25 cellular contexts compared by ENCODE assay signal in the genomic region with DNA sequence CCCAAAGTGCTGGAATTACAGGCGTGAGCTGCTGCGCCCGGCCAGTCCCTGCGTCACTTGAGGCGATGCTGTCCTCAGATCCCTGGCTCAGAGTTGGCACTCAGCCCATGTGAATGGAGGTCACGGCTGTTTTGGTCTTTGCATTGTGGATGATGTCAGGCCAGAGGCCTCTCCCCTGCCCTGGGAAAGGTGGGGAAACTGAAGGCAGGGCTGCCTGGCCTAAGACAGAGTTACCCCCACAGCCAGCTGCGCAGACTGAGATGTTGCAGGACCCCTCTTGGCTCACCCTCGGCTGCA. TPM values are rescaled to one million over a fixed set of nuclear protein-coding genes. Genes with fewer than 3 reads are reported as not detected.
"Had no signal": no experiment of that assay in that cellular context is flagged by ENCODE, and none has a peak within 500 bp of the region (broad histone marks: within the 10 kb centered on the region; RNA-seq: fewer than 3 reads in every experiment).

No MANE protein-coding gene starts in this region.

- H3K4me2 ChIP-seq: hepatocyte had no signal

- DNase-seq: activated CD4-positive, alpha-beta T cell treated with anti-CD3 and anti-CD28 coated beads, Interleukin-2, amount 10 ng/mL, durations not matched to agents 7 days and 5 days; activated CD8-positive, alpha-beta memory T cell treated with anti-CD3 and anti-CD28 coated beads, Interleukin-2, amount 50 U/mL, for 4 hours; activated effector memory CD4-positive, alpha-beta T cell treated with Interleukin-2 at 50 U/mL for 16 hours; activated naive CD4-positive, alpha-beta T cell treated with anti-CD3 and anti-CD28 coated beads, Interleukin-2, amount 10 ng/mL, durations not matched to agents 7 days and 5 days; activated naive CD8-positive, alpha-beta T cell treated with anti-CD3 and anti-CD28 coated beads, Interleukin-2, amount 50 U/mL, for 24 hours; activated T-cell treated with anti-CD3 and anti-CD28 coated beads, Interleukin-2, amount 50 U/mL, for 4 hours; brain microvascular endothelial cell; central memory CD4-positive, alpha-beta T cell; foreskin fibroblast; naive B cell; stimulated activated CD4-positive, alpha-beta T cell treated with anti-CD3 and anti-CD28 coated beads, Interleukin-4, amount 100 ng/mL, for 24 hours; stimulated activated naive B cell treated with anti-CD40 and anti-IgM and Interleukin-4, amounts not matched to agents 10 μg/mL and 1 μg/mL and 100 μg/mL, for 72 hours; T-cell; upper lobe of left lung had no signal

- H3K9me3 ChIP-seq: prostate gland, thoracic aorta, upper lobe of left lung had no signal

- H3K27ac ChIP-seq: brain microvascular endothelial cell, dorsolateral prefrontal cortex, epithelial cell of prostate, hepatocyte, prostate gland, thoracic aorta, upper lobe of left lung had no signal

- H3K79me2 ChIP-seq: hepatocyte had no signal

- H3K27me3 ChIP-seq: brain microvascular endothelial cell, dorsolateral prefrontal cortex, hepatocyte, upper lobe of left lung had no signal

- H2AFZ ChIP-seq: hepatocyte had no signal

- H3K4me1 ChIP-seq: prostate gland had no signal

- H3K36me3 ChIP-seq: brain microvascular endothelial cell, prostate gland, thoracic aorta, upper lobe of left lung had no signal

- FAIRE-seq: colon had no signal

- ATAC-seq: activated naive CD8-positive, alpha-beta T cell treated with anti-CD3 and anti-CD28 coated beads, Interleukin-2, amount 50 U/mL, for 24 hours; activated T-cell treated with anti-CD3 and anti-CD28 coated beads, Interleukin-2, amount 50 U/mL, for 4 hours; stimulated activated naive B cell treated with anti-CD40 and anti-IgM and Interleukin-4, amounts not matched to agents 10 μg/mL and 1 μg/mL and 100 μg/mL, for 72 hours; T-cell had no signal

- H3K4me3 ChIP-seq: dorsolateral prefrontal cortex, hepatocyte, prostate gland, thoracic aorta, upper lobe of left lung had no signal

RNA-seq across cellular contexts. Expression of gene MASP2, which starts 0.8 kb away (rescaled TPM):
- total RNA-seq: activated CD4-positive, alpha-beta T cell treated with anti-CD3 and anti-CD28 coated beads, Interleukin-2, amount 10 ng/mL, durations not matched to agents 7 days and 5 days; aorta; glomerular endothelial cell; neural crest cell; osteoblast; prostate gland; right cardiac atrium; thoracic aorta; upper lobe of left lung had no signal
- polyA plus RNA-seq: right cardiac atrium had no signal
